Comparison of ENCODE assay signal across 20 cellular contexts in genomic region chr3:35723480-35724097, GRCh38.
"Had no signal": no experiment of that assay in that cellular context is flagged by ENCODE, and none has a peak within 500 bp of the region (broad histone marks: within the 10 kb centered on the region; RNA-seq: fewer than 3 reads in every experiment).

No MANE protein-coding gene starts in this region.

- H3K9me3 ChIP-seq: pancreas, right lobe of liver, spleen, tibial artery, upper lobe of left lung had no signal

- H3K4me3 ChIP-seq: coronary artery, hepatocyte, pancreas, right lobe of liver, spleen, tibial artery, upper lobe of left lung had no signal

- ATAC-seq: foreskin keratinocyte; left cardiac atrium; left ventricle myocardium superior; naive thymus-derived CD8-positive, alpha-beta T cell; pancreas; right lobe of liver; stimulated activated memory B cell treated with anti-CD40 and anti-IgM and Interleukin-4, amounts not matched to agents 10 μg/mL and 1 μg/mL and 100 μg/mL, for 72 hours had no signal

- H3K27me3 ChIP-seq: foreskin keratinocyte, hepatocyte, pancreas, right lobe of liver, spleen, tibial artery, upper lobe of left lung had no signal

- DNase-seq: effector CD4-positive, alpha-beta T cell; endodermal cell; erythroblast; foreskin keratinocyte; kidney; left cardiac atrium; left ventricle myocardium superior; mammary epithelial cell; naive thymus-derived CD8-positive, alpha-beta T cell; occipital lobe; pancreas; right lobe of liver; spleen; stimulated activated CD4-positive, alpha-beta T cell treated with anti-CD3 and anti-CD28 coated beads, Interleukin-15, amount 100 ng/mL, for 24 hours; stimulated activated CD4-positive, alpha-beta T cell treated with anti-CD3 and anti-CD28 coated beads, Interleukin-4, amount 100 ng/mL, for 24 hours; tibial artery; upper lobe of left lung had no signal

- H3K27ac ChIP-seq: coronary artery, foreskin keratinocyte, hepatocyte, pancreas, right lobe of liver, spleen, tibial artery, upper lobe of left lung had no signal

- H3K4me1 ChIP-seq: foreskin keratinocyte, pancreas, right lobe of liver, spleen, tibial artery had no signal

- H3K79me2 ChIP-seq: hepatocyte had no signal

- H2AFZ ChIP-seq: hepatocyte had no signal

- H3K4me2 ChIP-seq: hepatocyte had no signal

- H3K36me3 ChIP-seq: pancreas, right lobe of liver, spleen, tibial artery, upper lobe of left lung had no signal
